In genomic region chr18:59033361-59033760, GRCh38 we compare ENCODE assay signal across 15 cellular contexts.
"Had no signal": no experiment of that assay in that cellular context is flagged by ENCODE, and none has a peak within 500 bp of the region (broad histone marks: within the 10 kb centered on the region; RNA-seq: fewer than 3 reads in every experiment).

No MANE protein-coding gene starts in this region.

- DNase-seq: activated B cell treated with CpG ODN at 0.5 μM for 24 hours; activated CD4-positive, alpha-beta T cell treated with anti-CD3 and anti-CD28 coated beads, Interleukin-2, amount 10 ng/mL, durations not matched to agents 24 days and 14 days; activated naive CD4-positive, alpha-beta T cell treated with Interleukin-2 at 50 U/mL for 16 hours; adrenal gland; effector memory CD8-positive, alpha-beta T cell; erythroblast; occipital lobe; psoas muscle; right lobe of liver; spleen; stimulated activated CD4-positive, alpha-beta T cell treated with anti-CD3 and anti-CD28 coated beads, Interleukin-1b, Interleukin-23, amount 100 ng/mL, for 48 hours; stimulated activated naive B cell treated with anti-CD40 and anti-IgM and Interleukin-4, amounts not matched to agents 10 μg/mL and 1 μg/mL and 100 μg/mL, for 72 hours; substantia nigra; transverse colon had no signal

- H3K9me3 ChIP-seq: adrenal gland, psoas muscle, right lobe of liver, spleen, transverse colon had no signal

- H3K27me3 ChIP-seq: adrenal gland, right lobe of liver, spleen, transverse colon had no signal

- H3K27ac ChIP-seq: adrenal gland, right lobe of liver, spleen, transverse colon had no signal

- H3K4me1 ChIP-seq: adrenal gland, right lobe of liver, spleen, transverse colon had no signal

- H3K4me3 ChIP-seq: adrenal gland, psoas muscle, right lobe of liver, spleen, transverse colon had no signal

- ATAC-seq: effector memory CD8-positive, alpha-beta T cell; natural killer cell treated with Interleukin-12 subunit alpha and Interleukin-12 subunit beta and Interleukin-15 and Interleukin-18, amount 100 ng/mL, for 72 hours; psoas muscle; right lobe of liver; stimulated activated naive B cell treated with anti-CD40 and anti-IgM and Interleukin-4, amounts not matched to agents 10 μg/mL and 1 μg/mL and 100 μg/mL, for 72 hours had no signal

- H3K36me3 ChIP-seq: adrenal gland, right lobe of liver, spleen, transverse colon had no signal
